In the genomic region with DNA sequence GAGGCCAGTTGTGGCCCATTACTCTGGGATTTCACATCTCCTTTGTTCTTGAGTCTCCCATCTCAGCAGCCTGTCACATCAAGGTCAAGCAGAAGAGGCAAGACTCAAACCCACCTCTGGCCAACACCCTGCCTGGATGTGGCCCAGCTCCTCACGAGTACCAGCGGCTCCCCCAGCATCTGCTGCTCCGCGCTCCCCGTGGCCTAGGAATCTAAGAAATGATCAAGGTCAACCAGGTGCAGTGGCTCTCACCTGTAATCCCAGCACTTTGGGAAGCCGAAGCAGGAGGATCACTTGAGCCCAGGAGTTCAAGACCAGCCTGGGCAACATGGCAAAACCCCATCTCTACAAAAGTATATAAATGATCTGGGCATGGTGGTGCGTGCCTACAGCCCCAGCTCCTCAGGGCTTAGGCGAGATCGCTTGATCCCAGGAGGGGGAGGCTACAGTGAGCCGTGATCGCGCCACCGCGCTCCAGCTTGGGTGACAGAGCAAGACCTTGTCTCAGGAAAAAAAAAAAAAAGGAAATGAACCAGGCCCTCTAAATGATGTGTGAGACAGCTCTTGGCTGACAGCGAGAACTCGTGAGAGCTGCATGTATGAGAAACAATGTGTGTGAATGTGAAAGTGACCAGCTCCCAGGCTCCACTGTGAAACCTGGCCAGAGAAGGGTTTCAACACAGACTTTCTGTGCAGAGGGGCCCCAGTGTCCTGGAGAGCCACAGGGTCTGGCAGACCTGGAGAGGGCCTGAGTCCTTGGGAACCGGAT, we compare ENCODE assay signal across 1 cellular context.
TF ChIP-seq lines count a peak whose summit lies in the region.

No MANE protein-coding gene starts in this region.

TF ChIP-seq in GM12878, 131 proteins besides CTCF, POLR2A, EP300 and RAD21 (continued from another document and continues in another):
- TF ChIP-seq, protein P1, sequence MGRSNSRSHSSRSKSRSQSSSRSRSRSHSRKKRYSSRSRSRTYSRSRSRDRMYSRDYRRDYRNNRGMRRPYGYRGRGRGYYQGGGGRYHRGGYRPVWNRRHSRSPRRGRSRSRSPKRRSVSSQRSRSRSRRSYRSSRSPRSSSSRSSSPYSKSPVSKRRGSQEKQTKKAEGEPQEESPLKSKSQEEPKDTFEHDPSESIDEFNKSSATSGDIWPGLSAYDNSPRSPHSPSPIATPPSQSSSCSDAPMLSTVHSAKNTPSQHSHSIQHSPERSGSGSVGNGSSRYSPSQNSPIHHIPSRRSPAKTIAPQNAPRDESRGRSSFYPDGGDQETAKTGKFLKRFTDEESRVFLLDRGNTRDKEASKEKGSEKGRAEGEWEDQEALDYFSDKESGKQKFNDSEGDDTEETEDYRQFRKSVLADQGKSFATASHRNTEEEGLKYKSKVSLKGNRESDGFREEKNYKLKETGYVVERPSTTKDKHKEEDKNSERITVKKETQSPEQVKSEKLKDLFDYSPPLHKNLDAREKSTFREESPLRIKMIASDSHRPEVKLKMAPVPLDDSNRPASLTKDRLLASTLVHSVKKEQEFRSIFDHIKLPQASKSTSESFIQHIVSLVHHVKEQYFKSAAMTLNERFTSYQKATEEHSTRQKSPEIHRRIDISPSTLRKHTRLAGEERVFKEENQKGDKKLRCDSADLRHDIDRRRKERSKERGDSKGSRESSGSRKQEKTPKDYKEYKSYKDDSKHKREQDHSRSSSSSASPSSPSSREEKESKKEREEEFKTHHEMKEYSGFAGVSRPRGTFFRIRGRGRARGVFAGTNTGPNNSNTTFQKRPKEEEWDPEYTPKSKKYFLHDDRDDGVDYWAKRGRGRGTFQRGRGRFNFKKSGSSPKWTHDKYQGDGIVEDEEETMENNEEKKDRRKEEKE (IDR thresholded peaks at IDR 0.05) = no peak
- no peak for TF ChIP-seq BMI1 (IDR thresholded peaks at IDR 0.05; ENCODE audit: borderline replicate concordance)
- TF ChIP-seq CBX3 (IDR thresholded peaks at IDR 0.05; ENCODE audit: borderline replicate concordance, low read depth) = no peak
- TF ChIP-seq SUPT20H (IDR thresholded peaks at IDR 0.05; ENCODE audit: borderline replicate concordance, control insufficient read depth, low read depth, low read length) = no peak
- TF ChIP-seq EED (IDR thresholded peaks at IDR 0.05; ENCODE audit: low read depth) = peak; percentile 71
- no peak; the same call in 1 of the 2 replicates for TF ChIP-seq BACH1 (IDR thresholded peaks at IDR 0.05; ENCODE audit: borderline replicate concordance)
- peak; percentile 86 to 88 for TF ChIP-seq IKZF2 (IDR thresholded peaks at IDR 0.05)
- no peak for TF ChIP-seq RUNX3 (IDR thresholded peaks at IDR 0.05; ENCODE audit: low read length)
- peak; percentile 98 for TF ChIP-seq ZNF384 (IDR thresholded peaks at IDR 0.05; ENCODE audit: borderline replicate concordance, low read depth, low read length)
- TF ChIP-seq, protein P2, sequence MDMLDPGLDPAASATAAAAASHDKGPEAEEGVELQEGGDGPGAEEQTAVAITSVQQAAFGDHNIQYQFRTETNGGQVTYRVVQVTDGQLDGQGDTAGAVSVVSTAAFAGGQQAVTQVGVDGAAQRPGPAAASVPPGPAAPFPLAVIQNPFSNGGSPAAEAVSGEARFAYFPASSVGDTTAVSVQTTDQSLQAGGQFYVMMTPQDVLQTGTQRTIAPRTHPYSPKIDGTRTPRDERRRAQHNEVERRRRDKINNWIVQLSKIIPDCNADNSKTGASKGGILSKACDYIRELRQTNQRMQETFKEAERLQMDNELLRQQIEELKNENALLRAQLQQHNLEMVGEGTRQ (IDR thresholded peaks at IDR 0.05; ENCODE audit: borderline replicate concordance, low read depth, low read length) = no peak
- TF ChIP-seq RFX5 (IDR thresholded peaks at IDR 0.05; ENCODE audit: low read depth, low read length) = no peak
- peak; percentile 75 for TF ChIP-seq IKZF1 (conservative IDR thresholded peaks at IDR 0.05)
- no peak for TF ChIP-seq MEF2A (IDR thresholded peaks at IDR 0.05; ENCODE audit: insufficient read depth, low read depth, low read length)
- peak; percentile 79 for TF ChIP-seq ATF7 (IDR thresholded peaks at IDR 0.05; ENCODE audit: low read depth)
- peak; percentile 32; the same call in 1 of the 2 replicates for TF ChIP-seq SMC3 (IDR thresholded peaks at IDR 0.05; ENCODE audit: borderline replicate concordance, low read length)
- TF ChIP-seq SMARCA5 (IDR thresholded peaks at IDR 0.05) = peak; percentile 36
- peak; percentile 91 for TF ChIP-seq SMAD1 (IDR thresholded peaks at IDR 0.05; ENCODE audit: low read depth, partially characterized antibody)
- TF ChIP-seq GATAD2B (conservative IDR thresholded peaks at IDR 0.05; ENCODE audit: low read depth) = peak; percentile 99
- TF ChIP-seq, protein P3, sequence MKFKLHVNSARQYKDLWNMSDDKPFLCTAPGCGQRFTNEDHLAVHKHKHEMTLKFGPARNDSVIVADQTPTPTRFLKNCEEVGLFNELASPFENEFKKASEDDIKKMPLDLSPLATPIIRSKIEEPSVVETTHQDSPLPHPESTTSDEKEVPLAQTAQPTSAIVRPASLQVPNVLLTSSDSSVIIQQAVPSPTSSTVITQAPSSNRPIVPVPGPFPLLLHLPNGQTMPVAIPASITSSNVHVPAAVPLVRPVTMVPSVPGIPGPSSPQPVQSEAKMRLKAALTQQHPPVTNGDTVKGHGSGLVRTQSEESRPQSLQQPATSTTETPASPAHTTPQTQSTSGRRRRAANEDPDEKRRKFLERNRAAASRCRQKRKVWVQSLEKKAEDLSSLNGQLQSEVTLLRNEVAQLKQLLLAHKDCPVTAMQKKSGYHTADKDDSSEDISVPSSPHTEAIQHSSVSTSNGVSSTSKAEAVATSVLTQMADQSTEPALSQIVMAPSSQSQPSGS (IDR thresholded peaks at IDR 0.05; ENCODE audit: low read length) = peak; percentile 95
- no peak for TF ChIP-seq ZNF274 (IDR thresholded peaks at IDR 0.05; ENCODE audit: insufficient read depth, insufficient read length)
- no peak for TF ChIP-seq RELA (IDR thresholded peaks at IDR 0.05; ENCODE audit: borderline replicate concordance, partially characterized antibody)
- TF ChIP-seq, protein P4, sequence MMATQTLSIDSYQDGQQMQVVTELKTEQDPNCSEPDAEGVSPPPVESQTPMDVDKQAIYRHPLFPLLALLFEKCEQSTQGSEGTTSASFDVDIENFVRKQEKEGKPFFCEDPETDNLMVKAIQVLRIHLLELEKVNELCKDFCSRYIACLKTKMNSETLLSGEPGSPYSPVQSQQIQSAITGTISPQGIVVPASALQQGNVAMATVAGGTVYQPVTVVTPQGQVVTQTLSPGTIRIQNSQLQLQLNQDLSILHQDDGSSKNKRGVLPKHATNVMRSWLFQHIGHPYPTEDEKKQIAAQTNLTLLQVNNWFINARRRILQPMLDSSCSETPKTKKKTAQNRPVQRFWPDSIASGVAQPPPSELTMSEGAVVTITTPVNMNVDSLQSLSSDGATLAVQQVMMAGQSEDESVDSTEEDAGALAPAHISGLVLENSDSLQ (IDR thresholded peaks at IDR 0.05) = peak; percentile 90
- no peak for TF ChIP-seq SRF (IDR thresholded peaks at IDR 0.05; ENCODE audit: low read depth in 2 of 2, low read length in 2 of 2)
- no peak for TF ChIP-seq ASH2L (IDR thresholded peaks at IDR 0.05; ENCODE audit: borderline replicate concordance, low read depth)
- 0 out of 2 replicates have a peak, but pooled peaks have one; percentile 42 for TF ChIP-seq NFIC (IDR thresholded peaks at IDR 0.05; ENCODE audit: low read depth, low read length)
- TF ChIP-seq STAT1 (conservative IDR thresholded peaks at IDR 0.05) = no peak
- peak; percentile 74; the same call in 1 of the 2 replicates for TF ChIP-seq SPI1 (IDR thresholded peaks at IDR 0.05; ENCODE audit: borderline replicate concordance, insufficient read depth, low read depth, low read length)
- TF ChIP-seq MTA2 (IDR thresholded peaks at IDR 0.05; ENCODE audit: low read depth) = peak; percentile 49; the same call in 1 of the 2 replicates
- TF ChIP-seq JUND (IDR thresholded peaks at IDR 0.05; ENCODE audit: low read depth, low read length) = no peak
- TF ChIP-seq, protein P5, sequence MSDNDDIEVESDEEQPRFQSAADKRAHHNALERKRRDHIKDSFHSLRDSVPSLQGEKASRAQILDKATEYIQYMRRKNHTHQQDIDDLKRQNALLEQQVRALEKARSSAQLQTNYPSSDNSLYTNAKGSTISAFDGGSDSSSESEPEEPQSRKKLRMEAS (IDR thresholded peaks at IDR 0.05; ENCODE audit: low read depth, low read length) = no peak; the same call in 1 of the 2 replicates
- TF ChIP-seq, protein P6, sequence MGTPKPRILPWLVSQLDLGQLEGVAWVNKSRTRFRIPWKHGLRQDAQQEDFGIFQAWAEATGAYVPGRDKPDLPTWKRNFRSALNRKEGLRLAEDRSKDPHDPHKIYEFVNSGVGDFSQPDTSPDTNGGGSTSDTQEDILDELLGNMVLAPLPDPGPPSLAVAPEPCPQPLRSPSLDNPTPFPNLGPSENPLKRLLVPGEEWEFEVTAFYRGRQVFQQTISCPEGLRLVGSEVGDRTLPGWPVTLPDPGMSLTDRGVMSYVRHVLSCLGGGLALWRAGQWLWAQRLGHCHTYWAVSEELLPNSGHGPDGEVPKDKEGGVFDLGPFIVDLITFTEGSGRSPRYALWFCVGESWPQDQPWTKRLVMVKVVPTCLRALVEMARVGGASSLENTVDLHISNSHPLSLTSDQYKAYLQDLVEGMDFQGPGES (IDR thresholded peaks at IDR 0.05) = no peak
- no peak for TF ChIP-seq STAT3 (IDR thresholded peaks at IDR 0.05; ENCODE audit: low read depth, low read length)
- TF ChIP-seq NFYA (IDR thresholded peaks at IDR 0.05; ENCODE audit: borderline replicate concordance, low read depth, low read length) = no peak
- TF ChIP-seq RBBP5 (conservative IDR thresholded peaks at IDR 0.05) = no peak
- TF ChIP-seq ZNF24 (IDR thresholded peaks at IDR 0.05) = no peak
- no peak for TF ChIP-seq MYB (IDR thresholded peaks at IDR 0.05; ENCODE audit: borderline replicate concordance, low read depth, low read length)
- TF ChIP-seq LARP7 (IDR thresholded peaks at IDR 0.05) = 0 out of 2 replicates have a peak, but pooled peaks have one; percentile 33
- no peak for TF ChIP-seq ZZZ3 (IDR thresholded peaks at IDR 0.05; ENCODE audit: control insufficient read depth, insufficient read length, low read depth)
- TF ChIP-seq, protein P7, sequence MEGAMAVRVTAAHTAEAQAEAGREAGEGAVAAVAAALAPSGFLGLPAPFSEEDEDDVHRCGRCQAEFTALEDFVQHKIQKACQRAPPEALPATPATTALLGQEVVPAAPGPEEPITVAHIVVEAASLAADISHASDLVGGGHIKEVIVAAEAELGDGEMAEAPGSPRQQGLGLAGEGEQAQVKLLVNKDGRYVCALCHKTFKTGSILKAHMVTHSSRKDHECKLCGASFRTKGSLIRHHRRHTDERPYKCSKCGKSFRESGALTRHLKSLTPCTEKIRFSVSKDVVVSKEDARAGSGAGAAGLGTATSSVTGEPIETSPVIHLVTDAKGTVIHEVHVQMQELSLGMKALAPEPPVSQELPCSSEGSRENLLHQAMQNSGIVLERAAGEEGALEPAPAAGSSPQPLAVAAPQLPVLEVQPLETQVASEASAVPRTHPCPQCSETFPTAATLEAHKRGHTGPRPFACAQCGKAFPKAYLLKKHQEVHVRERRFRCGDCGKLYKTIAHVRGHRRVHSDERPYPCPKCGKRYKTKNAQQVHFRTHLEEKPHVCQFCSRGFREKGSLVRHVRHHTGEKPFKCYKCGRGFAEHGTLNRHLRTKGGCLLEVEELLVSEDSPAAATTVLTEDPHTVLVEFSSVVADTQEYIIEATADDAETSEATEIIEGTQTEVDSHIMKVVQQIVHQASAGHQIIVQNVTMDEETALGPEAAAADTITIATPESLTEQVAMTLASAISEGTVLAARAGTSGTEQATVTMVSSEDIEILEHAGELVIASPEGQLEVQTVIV (IDR thresholded peaks at IDR 0.05; ENCODE audit: borderline replicate concordance, partially characterized antibody) = no peak
- TF ChIP-seq FOXM1 (IDR thresholded peaks at IDR 0.05; ENCODE audit: low read depth, low read length) = peak; percentile 56; the same call in 1 of the 2 replicates
- peak in 1 of 2 experiments; percentile 57; a peak in 1 of 4 replicates for TF ChIP-seq ETV6 (conservative IDR thresholded peaks at IDR 0.05 in 1 of 2, IDR thresholded peaks at IDR 0.05 in 1 of 2; ENCODE audit: borderline replicate concordance in 1 of 2, low read depth in 1 of 2)
- no peak for TF ChIP-seq POLR2AphosphoS5 (IDR thresholded peaks at IDR 0.05; ENCODE audit: low read length)
- peak; percentile 43; the same call in 1 of the 2 replicates for TF ChIP-seq CREM (IDR thresholded peaks at IDR 0.05; ENCODE audit: low read depth)
- no peak for TF ChIP-seq HDAC2 (IDR thresholded peaks at IDR 0.05)
- TF ChIP-seq, protein P8, sequence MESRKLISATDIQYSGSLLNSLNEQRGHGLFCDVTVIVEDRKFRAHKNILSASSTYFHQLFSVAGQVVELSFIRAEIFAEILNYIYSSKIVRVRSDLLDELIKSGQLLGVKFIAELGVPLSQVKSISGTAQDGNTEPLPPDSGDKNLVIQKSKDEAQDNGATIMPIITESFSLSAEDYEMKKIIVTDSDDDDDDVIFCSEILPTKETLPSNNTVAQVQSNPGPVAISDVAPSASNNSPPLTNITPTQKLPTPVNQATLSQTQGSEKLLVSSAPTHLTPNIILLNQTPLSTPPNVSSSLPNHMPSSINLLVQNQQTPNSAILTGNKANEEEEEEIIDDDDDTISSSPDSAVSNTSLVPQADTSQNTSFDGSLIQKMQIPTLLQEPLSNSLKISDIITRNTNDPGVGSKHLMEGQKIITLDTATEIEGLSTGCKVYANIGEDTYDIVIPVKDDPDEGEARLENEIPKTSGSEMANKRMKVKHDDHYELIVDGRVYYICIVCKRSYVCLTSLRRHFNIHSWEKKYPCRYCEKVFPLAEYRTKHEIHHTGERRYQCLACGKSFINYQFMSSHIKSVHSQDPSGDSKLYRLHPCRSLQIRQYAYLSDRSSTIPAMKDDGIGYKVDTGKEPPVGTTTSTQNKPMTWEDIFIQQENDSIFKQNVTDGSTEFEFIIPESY (IDR thresholded peaks at IDR 0.05) = peak; percentile 96
- TF ChIP-seq SP1 (IDR thresholded peaks at IDR 0.05; ENCODE audit: low read depth, low read length) = no peak
- TF ChIP-seq CHD1 (IDR thresholded peaks at IDR 0.05; ENCODE audit: low read depth, low read length) = no peak
